14 cellular contexts compared by ENCODE assay signal in the genomic region with DNA sequence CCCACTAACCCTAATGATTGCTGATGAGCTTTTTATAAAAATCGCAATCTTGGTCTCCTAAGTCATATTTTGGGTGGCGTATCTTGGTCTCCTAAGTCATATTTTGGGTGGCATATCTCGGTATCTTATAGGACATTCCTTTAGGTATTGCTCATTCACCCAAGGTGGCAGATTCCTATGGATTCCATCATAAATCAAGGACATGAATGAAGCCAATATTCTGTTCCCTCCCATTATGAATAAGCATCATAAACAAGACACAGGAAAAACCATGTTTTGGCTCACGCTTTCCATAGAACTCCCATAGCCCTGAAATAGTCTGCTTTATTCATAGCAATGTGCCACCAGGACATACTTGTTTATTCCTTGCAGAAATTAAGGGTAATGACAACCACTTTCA.
DNase-seq lines count a peak whose midpoint lies in the region; ATAC-seq lines count a peak whose summit lies in the region.
"Had no signal": no experiment of that assay in that cellular context is flagged by ENCODE, and none has a peak within 500 bp of the region (broad histone marks: within the 10 kb centered on the region; RNA-seq: fewer than 3 reads in every experiment).

No MANE protein-coding gene starts in this region.

- no peaks in the 10 kb centered on the region for H3K9me3 Mint-ChIP-seq in memory B cell
- H3K9me3 Mint-ChIP-seq: CD4-positive, alpha-beta T cell; H9 had no signal

- peak; percentile 70 for DNase-seq in A172 (ENCODE audit: low spot score)
- peak; percentile 34 for DNase-seq in EH (ENCODE audit: low read depth)
- peak; percentile 1 for DNase-seq in SW480 (ENCODE audit: low spot score)
- DNase-seq in memory B cell (ENCODE audit: low spot score in 2 of 2) = no peak
- DNase-seq in midbrain (lab: John Stamatoyannopoulos, UW) = no peak
- no peak for DNase-seq in GDM1 (lab: John Stamatoyannopoulos, UW)
- DNase-seq: 8988T; CD4-positive, alpha-beta T cell; DMS153; DND-41; H9 had no signal

- H3K27me3 Mint-ChIP-seq in memory B cell = no peaks in the 10 kb centered on the region
- H3K27me3 Mint-ChIP-seq: B cell; CD4-positive, alpha-beta T cell had no signal

- H3K36me3 Mint-ChIP-seq in memory B cell = peaks cover 15% of the 10 kb centered on the region

- no peak for ATAC-seq in memory B cell (ENCODE audit: low read depth)
- no peak for ATAC-seq in HG02678 (IDR thresholded peaks at IDR 0.05; ENCODE audit: unreplicated experiment)
- ATAC-seq: GM12878 had no signal

- H3K4me3 Mint-ChIP-seq in memory B cell = no peak overlapping the region
- H3K4me3 Mint-ChIP-seq: B cell; CD4-positive, alpha-beta T cell; H9 had no signal

- peaks cover 16% of the 10 kb centered on the region for H3K4me1 Mint-ChIP-seq in memory B cell

- peak overlapping the region; percentile 14 for H3K27ac Mint-ChIP-seq in memory B cell
- H3K27ac Mint-ChIP-seq: B cell; CD4-positive, alpha-beta T cell; H9 had no signal

Comparison
In these comparisons a context has a peak if more than half of its experiments do, and no peak if none do; other contexts are left out.
1. DNase-seq: peak in A172 (single experiment), EH (single experiment) and SW480 (single experiment); none in memory B cell (0 of 2), midbrain (single experiment) and GDM1 (single experiment).